ENCODE assay signal across 23 cellular contexts in genomic region chr16:61237804-61238485, GRCh38.
"Had no signal": no experiment of that assay in that cellular context is flagged by ENCODE, and none has a peak within 500 bp of the region (broad histone marks: within the 10 kb centered on the region; RNA-seq: fewer than 3 reads in every experiment).

No MANE protein-coding gene starts in this region.

- H3K4me3 Mint-ChIP-seq: activated naive CD4-positive, alpha-beta T cell treated with anti-CD3 and anti-CD28 coated beads, Interleukin-2, amount 50 U/mL, for 24 hours; dendritic cell treated with granulocyte-macrophage colony-stimulating factor and Interleukin-4, amounts not matched to agents 40 ng/mL and 50 ng/mL, for 4 days; immature natural killer cell; mesothelial cell of epicardium; naive thymus-derived CD8-positive, alpha-beta T cell; stimulated activated naive CD8-positive, alpha-beta T cell treated with anti-CD3 and anti-CD28 coated beads, Interleukin-15, Interleukin-2, amounts not matched to agents 100 ng/mL and 50 ng/mL, for 24 hours had no signal

- H3K9me3 Mint-ChIP-seq: mesothelial cell of epicardium had no signal

- H3K4me1 ChIP-seq: left lung, pancreas, thyroid gland, upper lobe of right lung had no signal

- H3K4me1 Mint-ChIP-seq: activated naive CD4-positive, alpha-beta T cell treated with anti-CD3 and anti-CD28 coated beads, Interleukin-2, amount 50 U/mL, for 24 hours; immature natural killer cell; naive thymus-derived CD8-positive, alpha-beta T cell had no signal

- H3K36me3 ChIP-seq: brain microvascular endothelial cell, left lung, neutrophil, pancreas, thyroid gland, upper lobe of right lung, WERI-Rb-1 had no signal

- H3K27ac Mint-ChIP-seq: activated naive CD4-positive, alpha-beta T cell treated with anti-CD3 and anti-CD28 coated beads, Interleukin-2, amount 50 U/mL, for 24 hours; dendritic cell treated with granulocyte-macrophage colony-stimulating factor and Interleukin-4, amounts not matched to agents 40 ng/mL and 50 ng/mL, for 4 days; immature natural killer cell; mesothelial cell of epicardium; naive thymus-derived CD8-positive, alpha-beta T cell; stimulated activated naive CD8-positive, alpha-beta T cell treated with anti-CD3 and anti-CD28 coated beads, Interleukin-15, Interleukin-2, amounts not matched to agents 100 ng/mL and 50 ng/mL, for 24 hours had no signal

- ATAC-seq: left lung; naive thymus-derived CD8-positive, alpha-beta T cell; pancreas; right cardiac atrium; upper lobe of right lung had no signal

- H3K27me3 ChIP-seq: brain microvascular endothelial cell, left lung, neutrophil, pancreas, thyroid gland, upper lobe of right lung had no signal

- H3K27me3 Mint-ChIP-seq: activated naive CD4-positive, alpha-beta T cell treated with anti-CD3 and anti-CD28 coated beads, Interleukin-2, amount 50 U/mL, for 24 hours; dendritic cell treated with granulocyte-macrophage colony-stimulating factor and Interleukin-4, amounts not matched to agents 40 ng/mL and 50 ng/mL, for 4 days; naive thymus-derived CD8-positive, alpha-beta T cell; stimulated activated naive CD8-positive, alpha-beta T cell treated with anti-CD3 and anti-CD28 coated beads, Interleukin-15, Interleukin-2, amounts not matched to agents 100 ng/mL and 50 ng/mL, for 24 hours had no signal

- H3K9me3 ChIP-seq: left lung, neutrophil, pancreas, thyroid gland, upper lobe of right lung had no signal

- H3K27ac ChIP-seq: brain microvascular endothelial cell, left lung, neutrophil, pancreas, thyroid gland, upper lobe of right lung, WERI-Rb-1 had no signal

- H3K36me3 Mint-ChIP-seq: activated naive CD4-positive, alpha-beta T cell treated with anti-CD3 and anti-CD28 coated beads, Interleukin-2, amount 50 U/mL, for 24 hours; mesothelial cell of epicardium; naive thymus-derived CD8-positive, alpha-beta T cell had no signal

- DNase-seq: activated gamma-delta T cell treated with Interleukin-2 at 50 U/mL for 16 hours; activated T-cell treated with anti-CD3 and anti-CD28 coated beads, Interleukin-2, amount 50 U/mL, for 1 hour; anterior cingulate cortex; brain microvascular endothelial cell; caudate nucleus; effector CD4-positive, alpha-beta T cell; erythroblast; foreskin fibroblast; immature natural killer cell; left lung; naive thymus-derived CD8-positive, alpha-beta T cell; pancreas; right cardiac atrium; stimulated activated CD4-positive, alpha-beta T cell treated with anti-CD3 and anti-CD28 coated beads, Interleukin-4, amount 100 ng/mL, for 4 hours; substantia nigra; thyroid gland; upper lobe of right lung; WERI-Rb-1 had no signal

- H3K4me3 ChIP-seq: left lung, pancreas, thyroid gland, upper lobe of right lung had no signal
